Comparison of ENCODE assay signal across 9 cellular contexts in the genomic region with DNA sequence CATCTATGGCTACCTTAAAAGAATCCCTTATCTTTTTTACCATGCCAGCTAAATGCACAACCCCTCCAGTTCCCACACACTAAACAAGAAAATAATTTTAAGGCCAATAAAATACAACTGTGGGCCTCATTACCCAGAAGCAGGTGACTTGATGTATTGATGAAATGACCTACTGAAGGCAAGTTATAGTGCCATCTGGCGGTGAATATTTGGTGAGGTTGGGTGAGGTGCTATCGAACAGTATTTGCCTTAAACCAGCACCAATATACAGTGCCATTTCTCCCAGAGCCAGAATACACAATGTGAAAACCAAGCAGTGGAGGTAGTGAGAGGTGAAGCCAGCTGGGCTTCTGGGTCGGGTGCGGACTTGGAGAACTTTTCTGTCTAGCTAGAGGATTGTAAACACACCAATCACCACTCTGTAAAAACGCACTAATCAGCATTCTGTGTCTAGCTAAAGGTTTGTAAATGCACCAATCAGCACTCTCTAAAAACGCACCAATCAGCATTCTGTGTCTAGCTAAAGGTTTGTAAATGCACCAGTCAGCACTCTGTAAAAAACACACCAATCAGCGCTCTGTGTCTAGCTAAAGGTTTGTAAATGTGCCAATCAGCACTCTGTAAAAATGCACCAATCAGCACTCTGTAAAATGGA. TPM values are rescaled to one million over a fixed set of nuclear protein-coding genes. Genes with fewer than 3 reads are reported as not detected.
DNase-seq lines count a peak whose midpoint lies in the region; ATAC-seq and TF ChIP-seq lines count a peak whose summit lies in the region.
"Not testable (repeated sequence)": the region's sequence is repeated elsewhere in the genome, so short reads cannot be mapped to it uniquely, and the experiment has no call there.
"Had no signal": no experiment of that assay in that cellular context is flagged by ENCODE, and none has a peak within 500 bp of the region (broad histone marks: within the 10 kb centered on the region; RNA-seq: fewer than 3 reads in every experiment).

No MANE protein-coding gene starts in this region.

- not testable (repeated sequence) for H2AFZ ChIP-seq in PC-9

- no CpG with 5 or more reads among the region's 7 CpGs for WGBS in iPS DF 6.9 (ENCODE audit: insufficient coverage, insufficient read length)

- H3K9me3 Mint-ChIP-seq in activated CD8-positive, alpha-beta T cell treated with anti-CD3 and anti-CD28 coated beads for 36 hours: peaks cover 10% of the 10 kb centered on the region

- not testable (repeated sequence) for H3K36me3 ChIP-seq in PC-9 (ENCODE audit: low read depth); iPS DF 6.9 (ENCODE audit: control insufficient read depth, insufficient read depth, low read length); neutrophil

- peak overlapping the region; percentile 72 for H3K27ac Mint-ChIP-seq in activated CD8-positive, alpha-beta T cell treated with anti-CD3 and anti-CD28 coated beads for 36 hours

- H3F3A ChIP-seq in PC-9 (ENCODE audit: insufficient read depth, low read depth): not testable (repeated sequence)

- POLR2A ChIA-PET in PC-9 (lab: Charles Lee; ENCODE audit: unreplicated experiment); activated CD8-positive, alpha-beta T cell treated with anti-CD3 and anti-CD28 coated beads for 36 hours (lab: Charles Lee): not testable (repeated sequence)

- TF ChIP-seq CTCF in PC-9 (conservative IDR thresholded peaks at IDR 0.05) (peak; percentile 69), neutrophil (IDR thresholded peaks at IDR 0.05) (peak; percentile 36)
- peak; percentile 35 for TF ChIP-seq CTCF in activated CD8-positive, alpha-beta T cell treated with anti-CD3 and anti-CD28 coated beads for 36 hours (IDR thresholded peaks at IDR 0.05)

- H4K20me1 ChIP-seq in PC-9 (ENCODE audit: insufficient read depth): not testable (repeated sequence)

- H3K4me1 ChIP-seq in PC-9 (replicated peaks; ENCODE audit: insufficient read depth); iPS DF 6.9 (ENCODE audit: control insufficient read depth, insufficient read depth, low read length); neutrophil (ENCODE audit: control insufficient read depth in 1 of 2, insufficient read depth in 1 of 2, low read depth in 1 of 2, low read length in 1 of 2): not testable (repeated sequence)

- not testable (repeated sequence) for ATAC-seq in activated CD8-positive, alpha-beta T cell treated with anti-CD3 and anti-CD28 coated beads for 36 hours

- not testable (repeated sequence) for H3K4me3 ChIP-seq in PC-9; iPS DF 6.9 (ENCODE audit: low read length); neutrophil (ENCODE audit: low read depth in 1 of 2, low read length in 1 of 2)

- peaks cover 34% of the 10 kb centered on the region for H3K27me3 ChIP-seq in PC-9 (ENCODE audit: insufficient read depth, low read depth)
- not testable (repeated sequence) for H3K27me3 ChIP-seq in iPS DF 6.9 (ENCODE audit: control insufficient read depth, insufficient read depth, low read length)
- peaks cover 53% of the 10 kb centered on the region for H3K27me3 ChIP-seq in neutrophil

- H3K9me3 ChIP-seq in PC-9 (ENCODE audit: insufficient read depth, low read depth); iPS DF 6.9 (ENCODE audit: control insufficient read depth, insufficient read depth, low read length); neutrophil: not testable (repeated sequence)

- not testable (repeated sequence) for BruUV-seq in PC-9 (replicated peaks; lab: Mats Ljungman, UMichigan)

- DNase-seq in ACHN: peak; percentile 22
- DNase-seq in GM03348 (ENCODE audit: low spot score): peak; percentile 27
- DNase-seq in LHCN-M2 (ENCODE audit: low read depth): peak; percentile 25
- peak; percentile 16 to 62 for DNase-seq in PC-9
- not testable (repeated sequence) for DNase-seq in activated CD8-positive, alpha-beta T cell treated with anti-CD3 and anti-CD28 coated beads for 36 hours
- DNase-seq in dermis blood vessel endothelial cell: peak; percentile 68
- DNase-seq in iPS DF 6.9 (ENCODE audit: low read depth, low spot score): peak; percentile 37

- H3K36me3 Mint-ChIP-seq in activated CD8-positive, alpha-beta T cell treated with anti-CD3 and anti-CD28 coated beads for 36 hours (ENCODE audit: low read depth): not testable (repeated sequence)

- not testable (repeated sequence) for H3K9me2 ChIP-seq in PC-9 (ENCODE audit: insufficient read depth)

- H3K79me2 ChIP-seq in PC-9 (ENCODE audit: low read depth): not testable (repeated sequence)

- in situ Hi-C loops in ACHN (cut with HindIII; ENCODE audit: low pct_ligation_motif_present, low pct_unique_long_range_greater_than_20kb, low sequenced_read_pairs): not testable (repeated sequence)

- peaks cover 15% of the 10 kb centered on the region for H3K4me1 Mint-ChIP-seq in activated CD8-positive, alpha-beta T cell treated with anti-CD3 and anti-CD28 coated beads for 36 hours (ENCODE audit: low read depth)

- CTCF ChIA-PET in PC-9 (lab: Charles Lee): not testable (repeated sequence)
- CTCF ChIA-PET in activated CD8-positive, alpha-beta T cell treated with anti-CD3 and anti-CD28 coated beads for 36 hours (lab: Charles Lee): interaction anchor here (0.6 to 3.0 kb wide), 6 partner anchors 12 to 203 kb away, joined by 3 to 15 read pairs (median 4); no protein-coding TSS in a partner anchor

- intact Hi-C loops in PC-9 (cut with micrococcal nuclease; ENCODE audit: unreplicated experiment); activated CD8-positive, alpha-beta T cell treated with anti-CD3 and anti-CD28 coated beads for 36 hours (cut with micrococcal nuclease): not testable (repeated sequence)

- H3K4me3 Mint-ChIP-seq in activated CD8-positive, alpha-beta T cell treated with anti-CD3 and anti-CD28 coated beads for 36 hours: peak overlapping the region; percentile 31

- H3K27ac ChIP-seq in PC-9; iPS DF 6.9 (ENCODE audit: low read length); neutrophil: not testable (repeated sequence)

- not testable (repeated sequence) for H3K27me3 Mint-ChIP-seq in activated CD8-positive, alpha-beta T cell treated with anti-CD3 and anti-CD28 coated beads for 36 hours

- not testable (repeated sequence) for H3K4me2 ChIP-seq in PC-9

RNA-seq across cellular contexts. Expression of a gene that starts 17.1 kb away (rescaled TPM):
- total RNA-seq in LHCN-M2 (2014; rRNA removed): 12.9 and 27.3 TPM in 2 replicates
- 15.1 TPM for polyA plus RNA-seq in LHCN-M2 (2012)
- total RNA-seq in PC-9 (2021): 29.5 and 40.5 TPM in 2 replicates
- 1 to 10 TPM; 2.4 to 4.6 TPM for total RNA-seq in activated CD8-positive, alpha-beta T cell treated with anti-CD3 and anti-CD28 coated beads for 36 hours
- 3.5 and 12.9 TPM in 2 replicates for total RNA-seq in dermis blood vessel endothelial cell

RNA-seq across cellular contexts. Expression of a gene that starts 29.4 kb away (rescaled TPM):
- total RNA-seq in LHCN-M2 (2014; rRNA removed) (not detected in 2 replicates), PC-9 (2021) (not detected in 2 replicates), dermis blood vessel endothelial cell (not detected in 2 replicates)
- 0.04 TPM for polyA plus RNA-seq in LHCN-M2 (2012)
- not detected for total RNA-seq in activated CD8-positive, alpha-beta T cell treated with anti-CD3 and anti-CD28 coated beads for 36 hours
- total RNA-seq: natural killer cell treated with Interleukin-12 subunit alpha and Interleukin-12 subunit beta and Interleukin-15 and Interleukin-18, amount 100 ng/mL, for 72 hours had no signal

RNA-seq across cellular contexts. Expression of a gene that starts 45.8 kb away (rescaled TPM):
- total RNA-seq in LHCN-M2 (2014; rRNA removed): not detected in 2 replicates
- polyA plus RNA-seq in LHCN-M2 (2012): not detected
- not detected in 2 replicates for total RNA-seq in PC-9 (2021)
- not detected for total RNA-seq in activated CD8-positive, alpha-beta T cell treated with anti-CD3 and anti-CD28 coated beads for 36 hours
- not detected in 2 replicates for total RNA-seq in dermis blood vessel endothelial cell

RNA-seq across cellular contexts. Expression of a gene that starts 47.8 kb away (rescaled TPM):
- total RNA-seq in LHCN-M2 (2014; rRNA removed) (59.1 and 139 TPM in 2 replicates), PC-9 (2021) (not detected in 2 replicates), dermis blood vessel endothelial cell (0.14 and 0.17 TPM in 2 replicates)
- polyA plus RNA-seq in LHCN-M2 (2012): 1.6 TPM
- not detected for total RNA-seq in activated CD8-positive, alpha-beta T cell treated with anti-CD3 and anti-CD28 coated beads for 36 hours
- total RNA-seq: natural killer cell treated with Interleukin-12 subunit alpha and Interleukin-12 subunit beta and Interleukin-15 and Interleukin-18, amount 100 ng/mL, for 72 hours had no signal
